Comparison of ENCODE assay signal across 25 cellular contexts in genomic region chr11:123272565-123272964, GRCh38.
"Had no signal": no experiment of that assay in that cellular context is flagged by ENCODE, and none has a peak within 500 bp of the region (broad histone marks: within the 10 kb centered on the region; RNA-seq: fewer than 3 reads in every experiment).

No MANE protein-coding gene starts in this region.

- H3K27me3 ChIP-seq: adrenal gland, cardiac muscle cell, right atrium auricular region, thyroid gland had no signal

- H3K9me3 Mint-ChIP-seq: activated B cell treated with CpG ODN at 0.5 μM for 24 hours; activated CD4-positive, alpha-beta memory T cell treated with anti-CD3 and anti-CD28 coated beads for 36 hours; activated naive CD4-positive, alpha-beta T cell treated with anti-CD3 and anti-CD28 coated beads, Interleukin-2, amount 50 U/mL, for 72 hours; activated T-helper 1 cell treated with anti-CD3 and anti-CD28 coated beads, Interleukin-12 subunit alpha, Interleukin-12 subunit beta, Interleukin-2, Interleukin-4 antibody, amounts not matched to agents 30 ng/mL and 10 ng/mL and 1 ng/mL, durations not matched to agents 14 hours and 24 hours and 36 hours; effector memory CD8-positive, alpha-beta T cell; nephron had no signal

- DNase-seq: activated B cell treated with CpG ODN at 0.5 μM for 24 hours; activated CD4-positive, alpha-beta memory T cell treated with anti-CD3 and anti-CD28 coated beads for 36 hours; activated CD4-positive, alpha-beta T cell treated with anti-CD3 and anti-CD28 coated beads for 4 hours; activated gamma-delta T cell treated with Interleukin-2 at 50 U/mL for 16 hours; activated T-cell treated with anti-CD3 and anti-CD28 coated beads for 4 hours; adrenal gland; dermis blood vessel endothelial cell; effector memory CD8-positive, alpha-beta T cell; hypothalamus; islet precursor cell; midbrain; occipital lobe; stimulated activated CD4-positive, alpha-beta T cell treated with anti-CD3 and anti-CD28 coated beads, Interleukin-12 subunit alpha, Interleukin-12 subunit beta, amount 100 ng/mL, for 4 hours; stimulated activated CD4-positive, alpha-beta T cell treated with anti-CD3 and anti-CD28 coated beads, Interleukin-1b, Interleukin-23, amount 100 ng/mL, for 48 hours; stimulated activated CD8-positive, alpha-beta memory T cell treated with anti-CD3 and anti-CD28 coated beads, Interleukin-4, amount 100 ng/mL, for 48 hours; stimulated activated naive CD4-positive, alpha-beta T cell; thyroid gland had no signal

- H3K4me1 Mint-ChIP-seq: activated B cell treated with CpG ODN at 0.5 μM for 24 hours, nephron had no signal

- H3K36me3 Mint-ChIP-seq: activated CD4-positive, alpha-beta memory T cell treated with anti-CD3 and anti-CD28 coated beads for 36 hours; activated naive CD4-positive, alpha-beta T cell treated with anti-CD3 and anti-CD28 coated beads, Interleukin-2, amount 50 U/mL, for 72 hours had no signal

- H3K4me3 Mint-ChIP-seq: activated B cell treated with CpG ODN at 0.5 μM for 24 hours; activated CD4-positive, alpha-beta memory T cell treated with anti-CD3 and anti-CD28 coated beads for 36 hours; activated T-helper 1 cell treated with anti-CD3 and anti-CD28 coated beads, Interleukin-12 subunit alpha, Interleukin-12 subunit beta, Interleukin-2, Interleukin-4 antibody, amounts not matched to agents 30 ng/mL and 10 ng/mL and 1 ng/mL, durations not matched to agents 14 hours and 24 hours and 36 hours; effector memory CD8-positive, alpha-beta T cell; nephron had no signal

- H3K36me3 ChIP-seq: adrenal gland, cardiac muscle cell, right atrium auricular region, thyroid gland had no signal

- H3K4me3 ChIP-seq: adrenal gland, cardiac muscle cell, right atrium auricular region, thyroid gland had no signal

- H3K27ac Mint-ChIP-seq: activated B cell treated with CpG ODN at 0.5 μM for 24 hours; activated CD4-positive, alpha-beta memory T cell treated with anti-CD3 and anti-CD28 coated beads for 36 hours; activated naive CD4-positive, alpha-beta T cell treated with anti-CD3 and anti-CD28 coated beads, Interleukin-2, amount 50 U/mL, for 72 hours; activated T-helper 1 cell treated with anti-CD3 and anti-CD28 coated beads, Interleukin-12 subunit alpha, Interleukin-12 subunit beta, Interleukin-2, Interleukin-4 antibody, amounts not matched to agents 30 ng/mL and 10 ng/mL and 1 ng/mL, durations not matched to agents 14 hours and 24 hours and 36 hours; effector memory CD8-positive, alpha-beta T cell; nephron; progenitor cell of endocrine pancreas had no signal

- FAIRE-seq: frontal cortex, TTC549 had no signal

- H3K27me3 Mint-ChIP-seq: activated CD4-positive, alpha-beta memory T cell treated with anti-CD3 and anti-CD28 coated beads for 36 hours had no signal
